In genomic region chr6:25224237-25224636, GRCh38 we compare ENCODE assay signal across 13 cellular contexts. TPM values are rescaled to one million over a fixed set of nuclear protein-coding genes. Genes with fewer than 3 reads are reported as not detected.
DNase-seq lines count a peak whose midpoint lies in the region; ATAC-seq and TF ChIP-seq lines count a peak whose summit lies in the region.
"Had no signal": no experiment of that assay in that cellular context is flagged by ENCODE, and none has a peak within 500 bp of the region (broad histone marks: within the 10 kb centered on the region; RNA-seq: fewer than 3 reads in every experiment).

No MANE protein-coding gene starts in this region.

- TF ChIP-seq RAD21 in HCT116 (IDR thresholded peaks at IDR 0.05; ENCODE audit: low read depth), result no peak

- peaks cover under 1 to 5% of the 10 kb centered on the region in 2 experiments; a peak in 2 of 4 replicates for H3K4me1 ChIP-seq in HCT116 (ENCODE audit: control insufficient read depth in 1 of 2, insufficient read depth in 2 of 2, low read length in 2 of 2)
- H3K4me1 ChIP-seq in naive thymus-derived CD4-positive, alpha-beta T cell (ENCODE audit: control insufficient read depth in 2 of 2, insufficient read depth in 2 of 2, low read length in 2 of 2), result peaks cover 0 to 6% of the 10 kb centered on the region in 2 donors
- H3K4me1 ChIP-seq in Caco-2, result peaks cover 3% of the 10 kb centered on the region

- no TSS peak for BruUV-seq in HCT116 (replicated peaks; lab: Mats Ljungman, UMichigan)
- no TSS peak for BruUV-seq in Caco-2 (replicated peaks; lab: Mats Ljungman, UMichigan)

- no peaks in the 10 kb centered on the region for H3K9me3 ChIP-seq in HCT116 (ENCODE audit: control insufficient read depth in 1 of 2, insufficient read depth in 1 of 2, low read depth in 1 of 2, low read length in 2 of 2)
- H3K9me3 ChIP-seq in naive thymus-derived CD4-positive, alpha-beta T cell (ENCODE audit: control insufficient read depth in 2 of 3, low read length in 3 of 3), result no peaks in the 10 kb centered on the region
- no peaks in the 10 kb centered on the region for H3K9me3 ChIP-seq in Caco-2
- H3K9me3 ChIP-seq: A549, heart right ventricle, neutrophil had no signal

- no peaks in the 10 kb centered on the region for H3K27me3 Mint-ChIP-seq in activated CD8-positive, alpha-beta memory T cell treated with anti-CD3 and anti-CD28 coated beads, Interleukin-2, amount 10 ng/mL, durations not matched to agents 7 days and 5 days
- H3K27me3 Mint-ChIP-seq in activated T-helper 1 cell treated with anti-CD3 and anti-CD28 coated beads, Interleukin-12 subunit alpha, Interleukin-12 subunit beta, Interleukin-2, Interleukin-4 antibody, amounts not matched to agents 30 ng/mL and 10 ng/mL and 1 ng/mL, durations not matched to agents 14 hours and 24 hours and 36 hours (ENCODE audit: insufficient read depth), result no peaks in the 10 kb centered on the region
- H3K27me3 Mint-ChIP-seq in naive thymus-derived CD4-positive, alpha-beta T cell, result peaks cover 0 to 22% (median 8%) of the 10 kb centered on the region in 5 donors
- H3K27me3 Mint-ChIP-seq in Caco-2 (ENCODE audit: insufficient read depth, unreplicated experiment), result no peaks in the 10 kb centered on the region

- CTCF ChIA-PET in activated CD8-positive, alpha-beta memory T cell treated with anti-CD3 and anti-CD28 coated beads, Interleukin-2, amount 10 ng/mL, durations not matched to agents 7 days and 5 days (lab: Charles Lee), result interaction anchor here (0.7 to 2.6 kb wide), 29 partner anchors 9 to 720 kb away, joined by 3 to 30 read pairs (median 5); partner anchors contain the start of gene CARMIL1
- CTCF ChIA-PET in HCT116 (lab: Charles Lee) (interaction anchor here (0.5 to 3.3 kb wide), 12 partner anchors 25 to 666 kb away, joined by 3 to 40 read pairs (median 4); no protein-coding TSS in a partner anchor), Caco-2 (lab: Charles Lee) (interaction anchor here (0.6 to 1.8 kb wide), 5 partner anchors 41 to 494 kb away, joined by 3 to 22 read pairs (median 11); no protein-coding TSS in a partner anchor)
- CTCF ChIA-PET in naive thymus-derived CD4-positive, alpha-beta T cell (lab: Charles Lee), result interaction anchor here (0.5 to 2.9 kb wide), 7 partner anchors 34 to 380 kb away, joined by 4 to 19 read pairs (median 14); no protein-coding TSS in a partner anchor

- no peak overlapping the region for H3K27ac Mint-ChIP-seq in activated CD8-positive, alpha-beta memory T cell treated with anti-CD3 and anti-CD28 coated beads, Interleukin-2, amount 10 ng/mL, durations not matched to agents 7 days and 5 days
- no peak overlapping the region for H3K27ac Mint-ChIP-seq in activated T-helper 1 cell treated with anti-CD3 and anti-CD28 coated beads, Interleukin-12 subunit alpha, Interleukin-12 subunit beta, Interleukin-2, Interleukin-4 antibody, amounts not matched to agents 30 ng/mL and 10 ng/mL and 1 ng/mL, durations not matched to agents 14 hours and 24 hours and 36 hours
- H3K27ac Mint-ChIP-seq in naive thymus-derived CD4-positive, alpha-beta T cell, result no peak overlapping the region
- no peak overlapping the region for H3K27ac Mint-ChIP-seq in Caco-2 (ENCODE audit: unreplicated experiment)
- H3K27ac Mint-ChIP-seq: CD14-positive monocyte had no signal

- H3K36me3 Mint-ChIP-seq in activated CD8-positive, alpha-beta memory T cell treated with anti-CD3 and anti-CD28 coated beads, Interleukin-2, amount 10 ng/mL, durations not matched to agents 7 days and 5 days, result no peaks in the 10 kb centered on the region
- no peaks in the 10 kb centered on the region for H3K36me3 Mint-ChIP-seq in activated T-helper 1 cell treated with anti-CD3 and anti-CD28 coated beads, Interleukin-12 subunit alpha, Interleukin-12 subunit beta, Interleukin-2, Interleukin-4 antibody, amounts not matched to agents 30 ng/mL and 10 ng/mL and 1 ng/mL, durations not matched to agents 14 hours and 24 hours and 36 hours (ENCODE audit: low read depth)
- H3K36me3 Mint-ChIP-seq in naive thymus-derived CD4-positive, alpha-beta T cell, result no peaks in the 10 kb centered on the region
- no peaks in the 10 kb centered on the region for H3K36me3 Mint-ChIP-seq in Caco-2 (ENCODE audit: insufficient read depth, unreplicated experiment)
- H3K36me3 Mint-ChIP-seq: CD14-positive monocyte had no signal

- no peak for TF ChIP-seq POLR2A in HCT116 (IDR thresholded peaks at IDR 0.05; ENCODE audit: borderline replicate concordance, extremely low read depth, insufficient read depth, insufficient read length)

- H3K27ac ChIP-seq in HCT116 (ENCODE audit: low read depth, low read length), result no peak overlapping the region
- H3K27ac ChIP-seq in naive thymus-derived CD4-positive, alpha-beta T cell (ENCODE audit: low read depth, low read length), result no peak overlapping the region
- H3K27ac ChIP-seq: A549, neutrophil, VCaP had no signal

- no peaks in the 10 kb centered on the region for H4K20me1 ChIP-seq in HCT116 (ENCODE audit: insufficient read depth)

- no peaks in the 10 kb centered on the region for H3K9me2 ChIP-seq in HCT116 (ENCODE audit: insufficient read depth)

- H2AFZ ChIP-seq in HCT116 (ENCODE audit: low read depth, low read length, poor library complexity, severe bottlenecking), result peak overlapping the region; percentile 49

- POLR2A ChIA-PET in HCT116 (lab: Charles Lee), result no interaction called here
- POLR2A ChIA-PET in naive thymus-derived CD4-positive, alpha-beta T cell (lab: Charles Lee), result no interaction called here
- POLR2A ChIA-PET in Caco-2 (lab: Charles Lee), result no interaction called here

- intact Hi-C loops in HCT116 (cut with micrococcal nuclease) (loop anchor here (5.0 kb wide), 1 partner anchor 718 kb away; no protein-coding TSS in a partner anchor), Caco-2 (cut with micrococcal nuclease; ENCODE audit: unreplicated experiment) (loop anchor here (5.0 kb wide), 1 partner anchor 718 kb away; no protein-coding TSS in a partner anchor)
- intact Hi-C loops in activated T-helper 1 cell treated with anti-CD3 and anti-CD28 coated beads, Interleukin-12 subunit alpha, Interleukin-12 subunit beta, Interleukin-2, Interleukin-4 antibody, amounts not matched to agents 30 ng/mL and 10 ng/mL and 1 ng/mL, durations not matched to agents 14 hours and 24 hours and 36 hours (cut with micrococcal nuclease), result loop anchor here (1.0 kb wide), 1 partner anchor 41 kb away; no protein-coding TSS in a partner anchor
- intact Hi-C loops in naive thymus-derived CD4-positive, alpha-beta T cell (cut with micrococcal nuclease), result loop anchor here in 1 of 2 donors (5.0 kb wide), 1 partner anchor 778 kb away; no protein-coding TSS in a partner anchor

- RAD21 ChIA-PET in HCT116 (lab: Charles Lee; ENCODE audit: low non-redundant PET in 1 of 2, low total read pairs in 2 of 2, uncharacterized antibody in 2 of 2, unreplicated experiment in 2 of 2), result interaction anchor here (1.2 to 1.5 kb wide), 3 partner anchors 42 to 494 kb away, joined by 4 to 7 read pairs (median 6); no protein-coding TSS in a partner anchor

- H3K27me3 ChIP-seq in HCT116 (ENCODE audit: insufficient read depth, low read length) (no peaks in the 10 kb centered on the region), Caco-2 (replicated peaks; ENCODE audit: control insufficient read depth, insufficient read depth, low read length) (no peaks in the 10 kb centered on the region)
- no peaks in the 10 kb centered on the region for H3K27me3 ChIP-seq in naive thymus-derived CD4-positive, alpha-beta T cell (ENCODE audit: control insufficient read depth in 2 of 2, insufficient read depth in 2 of 2, low read length in 2 of 2)

- H3K4me2 ChIP-seq in HCT116 (ENCODE audit: low read length), result 0 out of 2 replicates have a peak overlapping the region, but pooled peaks have one; percentile 60

- H3K9me3 Mint-ChIP-seq in activated CD8-positive, alpha-beta memory T cell treated with anti-CD3 and anti-CD28 coated beads, Interleukin-2, amount 10 ng/mL, durations not matched to agents 7 days and 5 days (ENCODE audit: low read depth), result no peaks in the 10 kb centered on the region
- H3K9me3 Mint-ChIP-seq in activated T-helper 1 cell treated with anti-CD3 and anti-CD28 coated beads, Interleukin-12 subunit alpha, Interleukin-12 subunit beta, Interleukin-2, Interleukin-4 antibody, amounts not matched to agents 30 ng/mL and 10 ng/mL and 1 ng/mL, durations not matched to agents 14 hours and 24 hours and 36 hours, result no peaks in the 10 kb centered on the region
- no peaks in the 10 kb centered on the region for H3K9me3 Mint-ChIP-seq in naive thymus-derived CD4-positive, alpha-beta T cell
- H3K9me3 Mint-ChIP-seq in Caco-2 (ENCODE audit: unreplicated experiment), result no peaks in the 10 kb centered on the region
- H3K9me3 Mint-ChIP-seq: CD14-positive monocyte had no signal

- no peaks in the 10 kb centered on the region for H3K79me2 ChIP-seq in HCT116 (ENCODE audit: insufficient read depth, low read length)

- DNase-seq in activated CD8-positive, alpha-beta memory T cell treated with anti-CD3 and anti-CD28 coated beads, Interleukin-2, amount 10 ng/mL, durations not matched to agents 7 days and 5 days, result no peak
- no peak for DNase-seq in activated CD8-positive, alpha-beta memory T cell treated with anti-CD3 and anti-CD28 coated beads, Interleukin-2, amount 50 U/mL, for 4 hours
- DNase-seq in HCT116 (ENCODE audit: low read depth, low spot score) (no peak), GM19238 (ENCODE audit: insufficient read length, low spot score) (no peak), AML-193 (lab: John Stamatoyannopoulos, UW) (no peak), Caco-2 (no peak)
- DNase-seq in activated T-helper 1 cell treated with anti-CD3 and anti-CD28 coated beads, Interleukin-12 subunit alpha, Interleukin-12 subunit beta, Interleukin-2, Interleukin-4 antibody, amounts not matched to agents 30 ng/mL and 10 ng/mL and 1 ng/mL, durations not matched to agents 14 hours and 24 hours and 36 hours (ENCODE audit: low spot score), result no peak
- no peak for DNase-seq in naive thymus-derived CD4-positive, alpha-beta T cell

- H3K4me3 ChIP-seq in HCT116 (replicated peaks in 1 of 2; ENCODE audit: low read depth in 1 of 2, low read length in 2 of 2) (no peak overlapping the region), Caco-2 (ENCODE audit: low read depth, low read length) (no peak overlapping the region)
- H3K4me3 ChIP-seq in naive thymus-derived CD4-positive, alpha-beta T cell (ENCODE audit: low read length), result no peak overlapping the region

- H3K9ac ChIP-seq in HCT116 (ENCODE audit: low read length), result no peak overlapping the region

- H3K36me3 ChIP-seq in HCT116 (ENCODE audit: control insufficient read depth in 1 of 2, insufficient read depth in 2 of 2, low read length in 2 of 2) (no peaks in the 10 kb centered on the region), Caco-2 (ENCODE audit: control insufficient read depth, insufficient read depth, low read length) (no peaks in the 10 kb centered on the region)
- no peaks in the 10 kb centered on the region for H3K36me3 ChIP-seq in naive thymus-derived CD4-positive, alpha-beta T cell (ENCODE audit: control insufficient read depth in 2 of 3, insufficient read depth in 3 of 3, low read length in 3 of 3)
- H3K36me3 ChIP-seq: heart right ventricle, neutrophil had no signal

- H3K4me1 Mint-ChIP-seq in activated CD8-positive, alpha-beta memory T cell treated with anti-CD3 and anti-CD28 coated beads, Interleukin-2, amount 10 ng/mL, durations not matched to agents 7 days and 5 days, result peaks cover 15% of the 10 kb centered on the region
- H3K4me1 Mint-ChIP-seq in activated T-helper 1 cell treated with anti-CD3 and anti-CD28 coated beads, Interleukin-12 subunit alpha, Interleukin-12 subunit beta, Interleukin-2, Interleukin-4 antibody, amounts not matched to agents 30 ng/mL and 10 ng/mL and 1 ng/mL, durations not matched to agents 14 hours and 24 hours and 36 hours (ENCODE audit: low read depth), result peaks cover 14% of the 10 kb centered on the region
- peaks cover 9 to 14% (median 11%) of the 10 kb centered on the region in 7 donors for H3K4me1 Mint-ChIP-seq in naive thymus-derived CD4-positive, alpha-beta T cell
- H3K4me1 Mint-ChIP-seq in Caco-2 (ENCODE audit: low read depth, unreplicated experiment), result peaks cover 14% of the 10 kb centered on the region

- ATAC-seq in activated CD8-positive, alpha-beta memory T cell treated with anti-CD3 and anti-CD28 coated beads, Interleukin-2, amount 10 ng/mL, durations not matched to agents 7 days and 5 days, result peak; percentile 20
- ATAC-seq in HCT116, result peak; percentile 15; the same call in 1 of the 2 replicates
- no peak for ATAC-seq in naive thymus-derived CD4-positive, alpha-beta T cell

- peak overlapping the region; percentile 69 for H3K4me3 Mint-ChIP-seq in activated CD8-positive, alpha-beta memory T cell treated with anti-CD3 and anti-CD28 coated beads, Interleukin-2, amount 10 ng/mL, durations not matched to agents 7 days and 5 days
- peak overlapping the region; percentile 79 for H3K4me3 Mint-ChIP-seq in activated T-helper 1 cell treated with anti-CD3 and anti-CD28 coated beads, Interleukin-12 subunit alpha, Interleukin-12 subunit beta, Interleukin-2, Interleukin-4 antibody, amounts not matched to agents 30 ng/mL and 10 ng/mL and 1 ng/mL, durations not matched to agents 14 hours and 24 hours and 36 hours
- H3K4me3 Mint-ChIP-seq in naive thymus-derived CD4-positive, alpha-beta T cell, result peak overlapping the region in 9 of 10 donors; percentile 37 to 85 (median 71)
- no peak overlapping the region for H3K4me3 Mint-ChIP-seq in Caco-2 (ENCODE audit: unreplicated experiment)

- TF ChIP-seq CTCF in HCT116 (IDR thresholded peaks at IDR 0.05 in 2 of 3, conservative IDR thresholded peaks at IDR 0.05 in 1 of 3; ENCODE audit: borderline replicate concordance in 1 of 3, insufficient read depth in 1 of 3, low read depth in 2 of 3, low read length in 2 of 3), result no peak
- TF ChIP-seq CTCF in Caco-2 (IDR thresholded peaks at IDR 0.05; ENCODE audit: insufficient read depth in 1 of 2, low read depth in 1 of 2, low read length in 1 of 2, severe bottlenecking in 1 of 2, unreplicated experiment in 1 of 2), result no peak

RNA-seq across cellular contexts. Expression of gene CARMIL1, which starts 54.9 kb away (rescaled TPM):
- total RNA-seq in activated CD8-positive, alpha-beta memory T cell treated with anti-CD3 and anti-CD28 coated beads, Interleukin-2, amount 10 ng/mL, durations not matched to agents 7 days and 5 days, result 1 to 10 TPM; 3.4 to 3.8 TPM
- total RNA-seq in HCT116 (2021; ENCODE audit: unreplicated experiment), result 21.7 TPM
- polyA plus RNA-seq in HCT116 (2012), result 6.4 and 7.9 TPM in 2 replicates
- 1.7 and 1.9 TPM in 2 replicates for total RNA-seq in activated T-helper 1 cell treated with anti-CD3 and anti-CD28 coated beads, Interleukin-12 subunit alpha, Interleukin-12 subunit beta, Interleukin-2, Interleukin-4 antibody, amounts not matched to agents 30 ng/mL and 10 ng/mL and 1 ng/mL, durations not matched to agents 14 hours and 24 hours and 36 hours
- 10 to 100 TPM in 3 of 5 experiments, 1 to 10 TPM in 2; 3.3 to 12.8 (median 10.4) TPM for total RNA-seq in naive thymus-derived CD4-positive, alpha-beta T cell
- polyA plus RNA-seq in naive thymus-derived CD4-positive, alpha-beta T cell, result 1 to 10 TPM; 2.2 to 3.4 TPM
- total RNA-seq in Caco-2 (2022), result 25.9 and 26.5 TPM in 2 replicates
